In the genomic region with DNA sequence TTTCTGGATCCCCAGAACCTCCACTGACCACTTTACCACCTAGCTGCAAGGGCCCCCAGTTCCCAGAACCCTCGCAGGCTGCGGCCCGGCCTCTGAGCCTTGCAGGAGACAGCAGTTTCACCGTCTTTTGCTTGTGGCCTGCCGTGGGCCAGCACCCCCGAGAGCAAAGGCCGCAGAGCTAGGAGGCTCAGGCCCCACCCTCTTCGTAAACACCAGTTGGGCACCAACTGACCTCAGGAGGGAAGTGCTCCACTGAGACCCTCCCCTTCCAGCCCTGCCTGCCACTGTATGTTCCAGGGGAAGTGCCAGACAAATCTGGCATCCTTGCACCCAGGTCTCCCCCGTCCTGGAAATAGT, we compare ENCODE assay signal across 1 cellular context.
TF ChIP-seq lines count a peak whose summit lies in the region.

No MANE protein-coding gene starts in this region.

TF ChIP-seq in WTC11, 78 proteins besides CTCF, POLR2A, EP300 and RAD21 (continued from another document):
- TF ChIP-seq E2F4 (CRISPR knock-in tag; IDR thresholded peaks at IDR 0.05; ENCODE audit: borderline replicate concordance, low read depth) = no peak
- TF ChIP-seq KAT7 (CRISPR knock-in tag; IDR thresholded peaks at IDR 0.05; ENCODE audit: borderline replicate concordance) = no peak
- no peak for TF ChIP-seq SMAD3 (CRISPR knock-in tag; IDR thresholded peaks at IDR 0.05; ENCODE audit: borderline replicate concordance)
- no peak for TF ChIP-seq IRF1 (CRISPR knock-in tag; IDR thresholded peaks at IDR 0.05)
- TF ChIP-seq SOX15 (CRISPR knock-in tag; IDR thresholded peaks at IDR 0.05) = no peak
- no peak for TF ChIP-seq JAZF1 (CRISPR knock-in tag; IDR thresholded peaks at IDR 0.05)
- TF ChIP-seq, protein P1, sequence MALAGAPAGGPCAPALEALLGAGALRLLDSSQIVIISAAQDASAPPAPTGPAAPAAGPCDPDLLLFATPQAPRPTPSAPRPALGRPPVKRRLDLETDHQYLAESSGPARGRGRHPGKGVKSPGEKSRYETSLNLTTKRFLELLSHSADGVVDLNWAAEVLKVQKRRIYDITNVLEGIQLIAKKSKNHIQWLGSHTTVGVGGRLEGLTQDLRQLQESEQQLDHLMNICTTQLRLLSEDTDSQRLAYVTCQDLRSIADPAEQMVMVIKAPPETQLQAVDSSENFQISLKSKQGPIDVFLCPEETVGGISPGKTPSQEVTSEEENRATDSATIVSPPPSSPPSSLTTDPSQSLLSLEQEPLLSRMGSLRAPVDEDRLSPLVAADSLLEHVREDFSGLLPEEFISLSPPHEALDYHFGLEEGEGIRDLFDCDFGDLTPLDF (CRISPR knock-in tag; IDR thresholded peaks at IDR 0.05) = no peak
